In genomic region chr17:49209061-49209571, GRCh38 we compare ENCODE assay signal across 10 cellular contexts. TPM values are rescaled to one million over a fixed set of nuclear protein-coding genes. Genes with fewer than 3 reads are reported as not detected.
DNase-seq lines count a peak whose midpoint lies in the region; ATAC-seq and TF ChIP-seq lines count a peak whose summit lies in the region.
"Had no signal": no experiment of that assay in that cellular context is flagged by ENCODE, and none has a peak within 500 bp of the region (broad histone marks: within the 10 kb centered on the region; RNA-seq: fewer than 3 reads in every experiment).

No MANE protein-coding gene starts in this region.

- POLR2A ChIA-PET in CD8-positive, alpha-beta T cell (lab: Charles Lee): interaction anchor here (0.8 to 2.9 kb wide), 6 partner anchors 9 to 29 kb away, joined by 3 to 16 read pairs (median 4); no protein-coding TSS in a partner anchor
- POLR2A ChIA-PET in GM10248 (lab: Yijun Ruan, JAX): interaction anchor here (2.6 kb wide), 1 partner anchor 15 kb away, joined by 24 read pairs; no protein-coding TSS in a partner anchor

- H3K9me3 Mint-ChIP-seq in CD8-positive, alpha-beta T cell: no peaks in the 10 kb centered on the region
- H3K9me3 Mint-ChIP-seq in IgD-negative memory B cell: no peaks in the 10 kb centered on the region
- no peaks in the 10 kb centered on the region for H3K9me3 Mint-ChIP-seq in activated T-helper 2 cell treated with anti-CD3 and anti-CD28 coated beads, Interferon-gamma antibody, Interleukin-2, Interleukin-4, amounts not matched to agents 10 μg/mL and 5 μg/mL and 100 μg/mL, durations not matched to agents 14 hours and 24 hours and 36 hours
- H3K9me3 Mint-ChIP-seq in natural killer cell: no peaks in the 10 kb centered on the region

- H3K36me3 ChIP-seq in CD8-positive, alpha-beta T cell (ENCODE audit: insufficient read depth, low read length): no peaks in the 10 kb centered on the region
- H3K36me3 ChIP-seq: gastroesophageal sphincter, right lobe of liver had no signal

- peaks cover 14% of the 10 kb centered on the region for H3K36me3 Mint-ChIP-seq in CD8-positive, alpha-beta T cell
- H3K36me3 Mint-ChIP-seq in IgD-negative memory B cell: peaks cover 4% of the 10 kb centered on the region
- peaks cover 22% of the 10 kb centered on the region for H3K36me3 Mint-ChIP-seq in activated T-helper 2 cell treated with anti-CD3 and anti-CD28 coated beads, Interferon-gamma antibody, Interleukin-2, Interleukin-4, amounts not matched to agents 10 μg/mL and 5 μg/mL and 100 μg/mL, durations not matched to agents 14 hours and 24 hours and 36 hours (ENCODE audit: low read depth)
- peaks cover 11% of the 10 kb centered on the region for H3K36me3 Mint-ChIP-seq in natural killer cell

- no peaks in the 10 kb centered on the region for H3K27me3 ChIP-seq in CD8-positive, alpha-beta T cell (ENCODE audit: insufficient read depth, low read length)
- H3K27me3 ChIP-seq: right lobe of liver had no signal

- peak overlapping the region; percentile 86 for H3K4me3 ChIP-seq in CD8-positive, alpha-beta T cell (ENCODE audit: low read depth, low read length)
- no peak overlapping the region for H3K4me3 ChIP-seq in coronary artery

- peaks cover 67% of the 10 kb centered on the region for H3K4me1 Mint-ChIP-seq in CD8-positive, alpha-beta T cell (ENCODE audit: low read depth)
- H3K4me1 Mint-ChIP-seq in IgD-negative memory B cell (peaks cover 41 to 50% (median 45%) of the 10 kb centered on the region in 3 donors), natural killer cell (peaks cover 72 to 78% of the 10 kb centered on the region in 2 donors)
- peaks cover 46% of the 10 kb centered on the region for H3K4me1 Mint-ChIP-seq in activated T-helper 2 cell treated with anti-CD3 and anti-CD28 coated beads, Interferon-gamma antibody, Interleukin-2, Interleukin-4, amounts not matched to agents 10 μg/mL and 5 μg/mL and 100 μg/mL, durations not matched to agents 14 hours and 24 hours and 36 hours (ENCODE audit: low read depth)

- peak; percentile 49 for ATAC-seq in CD8-positive, alpha-beta T cell
- ATAC-seq in natural killer cell (peak; percentile 65 to 73 (median 66)), GM21528 (IDR thresholded peaks at IDR 0.05; ENCODE audit: low FRiP score, unreplicated experiment) (no peak), HG02885 (IDR thresholded peaks at IDR 0.05; ENCODE audit: poor library complexity, unreplicated experiment) (no peak)

- TF ChIP-seq CTCF in CD8-positive, alpha-beta T cell (IDR thresholded peaks at IDR 0.05): no peak
- no peak for TF ChIP-seq CTCF in natural killer cell (IDR thresholded peaks at IDR 0.05)
- no peak for TF ChIP-seq CTCF in coronary artery (IDR thresholded peaks at IDR 0.05)
- TF ChIP-seq CTCF in GM10248 (IDR thresholded peaks at IDR 0.05; ENCODE audit: control extremely low read depth, extremely low read depth, low read depth, missing control alignments): no peak

- H3K4me1 ChIP-seq in CD8-positive, alpha-beta T cell (ENCODE audit: insufficient read depth, low read length): peaks cover 66% of the 10 kb centered on the region
- H3K4me1 ChIP-seq: right lobe of liver had no signal

- peak overlapping the region; percentile 91 for H3K27ac Mint-ChIP-seq in CD8-positive, alpha-beta T cell
- H3K27ac Mint-ChIP-seq in IgD-negative memory B cell: peak overlapping the region in 2 of 3 donors; percentile 53 to 70
- peak overlapping the region; percentile 87 for H3K27ac Mint-ChIP-seq in activated T-helper 2 cell treated with anti-CD3 and anti-CD28 coated beads, Interferon-gamma antibody, Interleukin-2, Interleukin-4, amounts not matched to agents 10 μg/mL and 5 μg/mL and 100 μg/mL, durations not matched to agents 14 hours and 24 hours and 36 hours
- peak overlapping the region; percentile 83 to 98 for H3K27ac Mint-ChIP-seq in natural killer cell

- no peaks in the 10 kb centered on the region for H3K27me3 Mint-ChIP-seq in CD8-positive, alpha-beta T cell (ENCODE audit: low read depth)
- H3K27me3 Mint-ChIP-seq in IgD-negative memory B cell (peaks cover 1% of the 10 kb centered on the region), natural killer cell (ENCODE audit: low read depth in 2 of 2) (no peaks in the 10 kb centered on the region)
- H3K27me3 Mint-ChIP-seq in activated T-helper 2 cell treated with anti-CD3 and anti-CD28 coated beads, Interferon-gamma antibody, Interleukin-2, Interleukin-4, amounts not matched to agents 10 μg/mL and 5 μg/mL and 100 μg/mL, durations not matched to agents 14 hours and 24 hours and 36 hours (ENCODE audit: low read depth): no peaks in the 10 kb centered on the region

- peak overlapping the region; percentile 61 for H3K27ac ChIP-seq in CD8-positive, alpha-beta T cell (ENCODE audit: low read depth, low read length)
- H3K27ac ChIP-seq in coronary artery: no peak overlapping the region

- H3K9me3 ChIP-seq in CD8-positive, alpha-beta T cell (ENCODE audit: low read length): no peaks in the 10 kb centered on the region
- H3K9me3 ChIP-seq: gastroesophageal sphincter, right lobe of liver had no signal

- peak in 3 of 7 experiments; percentile 45 to 61 (median 60) for DNase-seq in CD8-positive, alpha-beta T cell
- no peak for DNase-seq in activated T-helper 2 cell treated with anti-CD3 and anti-CD28 coated beads, Interferon-gamma antibody, Interleukin-2, Interleukin-4, amounts not matched to agents 10 μg/mL and 5 μg/mL and 100 μg/mL, durations not matched to agents 14 hours and 24 hours and 36 hours (ENCODE audit: low spot score)
- peak; percentile 35 for DNase-seq in natural killer cell
- DNase-seq in coronary artery (ENCODE audit: low spot score): no peak
- DNase-seq in GM10248 (ENCODE audit: extremely low spot score): no peak
- DNase-seq: right lobe of liver had no signal

- CTCF ChIA-PET in CD8-positive, alpha-beta T cell (lab: Charles Lee): interaction anchor here (0.8 to 13.8 kb wide), 8 partner anchors 9 to 29 kb away, joined by 3 to 179 read pairs (median 12); partner anchors contain the start of gene PHOSPHO1
- CTCF ChIA-PET in GM10248 (lab: Yijun Ruan, JAX): interaction anchor here (0.8 to 13.4 kb wide), 7 partner anchors 8 to 29 kb away, joined by 3 to 143 read pairs (median 5); partner anchors contain the start of gene PHOSPHO1

- intact Hi-C loops in CD8-positive, alpha-beta T cell (cut with DNase I, micrococcal nuclease): loop anchor here (1.0 kb wide), 3 partner anchors 14 to 16 kb away; no protein-coding TSS in a partner anchor
- intact Hi-C loops in activated T-helper 2 cell treated with anti-CD3 and anti-CD28 coated beads, Interferon-gamma antibody, Interleukin-2, Interleukin-4, amounts not matched to agents 10 μg/mL and 5 μg/mL and 100 μg/mL, durations not matched to agents 14 hours and 24 hours and 36 hours (cut with micrococcal nuclease): no loop called here
- intact Hi-C loops in natural killer cell (cut with micrococcal nuclease): no loop called here

- H3K4me3 Mint-ChIP-seq in CD8-positive, alpha-beta T cell: peak overlapping the region; percentile 95
- H3K4me3 Mint-ChIP-seq in IgD-negative memory B cell (peak overlapping the region; percentile 16 to 97 (median 72)), natural killer cell (peak overlapping the region; percentile 100)
- peak overlapping the region; percentile 91 for H3K4me3 Mint-ChIP-seq in activated T-helper 2 cell treated with anti-CD3 and anti-CD28 coated beads, Interferon-gamma antibody, Interleukin-2, Interleukin-4, amounts not matched to agents 10 μg/mL and 5 μg/mL and 100 μg/mL, durations not matched to agents 14 hours and 24 hours and 36 hours (ENCODE audit: low read depth)

RNA-seq across cellular contexts. Expression of gene GNGT2, which starts 1.3 kb away (rescaled TPM):
- total RNA-seq in CD8-positive, alpha-beta T cell: 1 to 10 TPM; 3.7 to 4.1 TPM
- polyA plus RNA-seq in IgD-negative memory B cell: 10.3 TPM
- 16.8 and 17.1 TPM in 2 replicates for total RNA-seq in activated T-helper 2 cell treated with anti-CD3 and anti-CD28 coated beads, Interferon-gamma antibody, Interleukin-2, Interleukin-4, amounts not matched to agents 10 μg/mL and 5 μg/mL and 100 μg/mL, durations not matched to agents 14 hours and 24 hours and 36 hours
- 10 to 100 TPM; 35.8 to 41.6 (median 39.4) TPM for total RNA-seq in natural killer cell

RNA-seq across cellular contexts. Expression of gene ABI3, which starts 1.4 kb away (rescaled TPM):
- total RNA-seq in CD8-positive, alpha-beta T cell: 10 to 100 TPM; 12.8 to 13.6 TPM
- 34.2 TPM for polyA plus RNA-seq in IgD-negative memory B cell
- 28.5 and 30.0 TPM in 2 replicates for total RNA-seq in activated T-helper 2 cell treated with anti-CD3 and anti-CD28 coated beads, Interferon-gamma antibody, Interleukin-2, Interleukin-4, amounts not matched to agents 10 μg/mL and 5 μg/mL and 100 μg/mL, durations not matched to agents 14 hours and 24 hours and 36 hours
- 100 to 1,000 TPM in 2 of 3 donors, 10 to 100 TPM in 1; 82.9 to 131 (median 101) TPM for total RNA-seq in natural killer cell

RNA-seq across cellular contexts. Expression of gene PHOSPHO1, which starts 21.5 kb away (rescaled TPM):
- total RNA-seq in CD8-positive, alpha-beta T cell: not detected
- 1.0 TPM for polyA plus RNA-seq in IgD-negative memory B cell
- total RNA-seq in activated T-helper 2 cell treated with anti-CD3 and anti-CD28 coated beads, Interferon-gamma antibody, Interleukin-2, Interleukin-4, amounts not matched to agents 10 μg/mL and 5 μg/mL and 100 μg/mL, durations not matched to agents 14 hours and 24 hours and 36 hours: not detected in 2 replicates
- total RNA-seq in natural killer cell: 1 to 10 TPM in 1 of 3 donors, not detected in 2; 1.7 TPM

Comparison
In these comparisons a context has a peak if more than half of its experiments do, and no peak if none do; other contexts are left out.
1. ATAC-seq: peak in CD8-positive, alpha-beta T cell (single experiment) and natural killer cell (3 of 3); none in GM21528 (single experiment) and HG02885 (single experiment).
2. intact Hi-C loops: an anchor here in CD8-positive, alpha-beta T cell (1.0 kb wide); none called in activated T-helper 2 cell treated with anti-CD3 and anti-CD28 coated beads, Interferon-gamma antibody, Interleukin-2, Interleukin-4, amounts not matched to agents 10 μg/mL and 5 μg/mL and 100 μg/mL, durations not matched to agents 14 hours and 24 hours and 36 hours and natural killer cell.
3. Peak in every context shown above with its lines, with median percentiles within 50 percentile points of each other: H3K27ac Mint-ChIP-seq and H3K4me3 Mint-ChIP-seq.